Comparison of ENCODE assay signal across 8 cellular contexts in the genomic region with DNA sequence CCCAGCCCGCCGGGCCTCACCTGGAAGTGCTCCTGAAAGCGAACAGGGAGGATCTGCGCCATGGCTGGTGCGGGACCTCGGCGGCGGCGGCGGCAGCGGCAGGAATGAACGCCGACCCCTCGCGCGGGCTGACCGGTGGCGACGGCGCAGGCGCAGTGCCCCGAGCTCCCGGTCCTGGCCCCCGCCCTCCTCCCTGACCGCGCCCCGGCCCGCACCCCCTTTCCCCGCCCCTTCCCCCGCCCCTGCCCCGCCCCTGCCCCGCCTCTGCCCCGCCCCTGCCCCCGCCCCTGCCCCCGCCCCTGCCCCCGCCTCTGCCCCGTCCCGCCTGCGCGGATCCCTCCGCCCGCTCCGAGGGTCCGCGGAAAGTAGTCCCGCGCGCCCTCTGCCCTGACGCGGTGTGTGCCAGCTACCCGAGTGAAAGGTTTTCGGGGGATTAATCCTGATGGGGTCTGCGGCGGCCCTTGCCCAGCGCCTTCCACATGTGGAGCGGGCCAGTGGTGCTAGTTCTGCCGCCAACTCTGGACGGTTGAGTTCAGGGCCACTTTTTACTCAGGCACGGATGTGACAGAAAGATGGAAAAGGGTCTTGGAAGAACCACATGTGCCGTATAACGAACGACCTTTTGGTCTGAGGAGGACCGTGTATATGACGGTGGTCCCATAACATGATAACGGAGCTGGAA. TPM values are rescaled to one million over a fixed set of nuclear protein-coding genes. Genes with fewer than 3 reads are reported as not detected.
A peak's percentile ranks its signal among the peaks of the same experiment; 100 is the strongest.
DNase-seq lines count a peak whose midpoint lies in the region; ATAC-seq and TF ChIP-seq lines count a peak whose summit lies in the region.

A gene (minus strand): TSS at position 140 of the 682 bp plus-strand sequence. CDS start 78 bp downstream, at position 62.

- no peaks in the 10 kb centered on the region for H3K9me3 Mint-ChIP-seq in naive thymus-derived CD8-positive, alpha-beta T cell
- no peaks in the 10 kb centered on the region for H3K9me3 Mint-ChIP-seq in stimulated activated memory B cell treated with anti-CD40 and anti-IgM and Interleukin-4, amounts not matched to agents 10 μg/mL and 1 μg/mL and 100 μg/mL, for 72 hours

- peak within 1 kb of the TSS; percentile 48 to 95 (median 88) for H3K27ac Mint-ChIP-seq in naive thymus-derived CD8-positive, alpha-beta T cell
- peak within 1 kb of the TSS; percentile 45 for H3K27ac Mint-ChIP-seq in stimulated activated memory B cell treated with anti-CD40 and anti-IgM and Interleukin-4, amounts not matched to agents 10 μg/mL and 1 μg/mL and 100 μg/mL, for 72 hours

- no peaks in the 10 kb centered on the region for H3K36me3 Mint-ChIP-seq in naive thymus-derived CD8-positive, alpha-beta T cell
- no peaks in the 10 kb centered on the region for H3K36me3 Mint-ChIP-seq in stimulated activated memory B cell treated with anti-CD40 and anti-IgM and Interleukin-4, amounts not matched to agents 10 μg/mL and 1 μg/mL and 100 μg/mL, for 72 hours

- peaks cover 12 to 24% (median 17%) of the 10 kb centered on the region in 5 donors for H3K27me3 Mint-ChIP-seq in naive thymus-derived CD8-positive, alpha-beta T cell
- peaks cover 26% of the 10 kb centered on the region for H3K27me3 Mint-ChIP-seq in stimulated activated memory B cell treated with anti-CD40 and anti-IgM and Interleukin-4, amounts not matched to agents 10 μg/mL and 1 μg/mL and 100 μg/mL, for 72 hours

- ATAC-seq in HG03280 (IDR thresholded peaks at IDR 0.05; ENCODE audit: unreplicated experiment), result peak; percentile 59
- peak; percentile 60 to 70 for ATAC-seq in naive thymus-derived CD8-positive, alpha-beta T cell
- ATAC-seq in stimulated activated memory B cell treated with anti-CD40 and anti-IgM and Interleukin-4, amounts not matched to agents 10 μg/mL and 1 μg/mL and 100 μg/mL, for 72 hours, result peak; percentile 87

- POLR2A ChIA-PET in naive thymus-derived CD8-positive, alpha-beta T cell (lab: Charles Lee), result interaction anchor here (0.8 to 1.1 kb wide), 4 partner anchors 70 to 156 kb away, joined by 3 to 5 read pairs (median 4); a partner anchor contains a TSS

- H3K4me1 Mint-ChIP-seq in naive thymus-derived CD8-positive, alpha-beta T cell, result peaks cover 10 to 28% (median 26%) of the 10 kb centered on the region in 4 donors
- peaks cover 14% of the 10 kb centered on the region for H3K4me1 Mint-ChIP-seq in stimulated activated memory B cell treated with anti-CD40 and anti-IgM and Interleukin-4, amounts not matched to agents 10 μg/mL and 1 μg/mL and 100 μg/mL, for 72 hours

- DNase-seq in DMS79 treated with DMSO at 0.1 percent for 48 hours (lab: John Stamatoyannopoulos, UW) (peak; percentile 29), DMS79 (lab: John Stamatoyannopoulos, UW) (no peak), fibroblast of peridontal ligament (ENCODE audit: extremely low read depth) (peak; percentile 57)
- DNase-seq in activated T-helper 1 cell treated with anti-CD3 and anti-CD28 coated beads, Interleukin-2, amount 50 U/mL, for 16 hours (ENCODE audit: low read depth in 1 of 2, low spot score in 1 of 2), result peak; percentile 34 to 67
- peak; percentile 40 to 83 (median 73) for DNase-seq in naive thymus-derived CD8-positive, alpha-beta T cell

- peak within 1 kb of the TSS; percentile 80 to 96 (median 91) for H3K4me3 Mint-ChIP-seq in naive thymus-derived CD8-positive, alpha-beta T cell
- peak within 1 kb of the TSS; percentile 89 for H3K4me3 Mint-ChIP-seq in stimulated activated memory B cell treated with anti-CD40 and anti-IgM and Interleukin-4, amounts not matched to agents 10 μg/mL and 1 μg/mL and 100 μg/mL, for 72 hours

TF ChIP-seq in PFSK-1, 5 proteins besides CTCF, POLR2A, EP300 and RAD21:
- peak; percentile 41; the same call in 1 of the 2 replicates for TF ChIP-seq TAF1 (IDR thresholded peaks at IDR 0.05; ENCODE audit: borderline replicate concordance, insufficient read depth, low read length)
- no peak for TF ChIP-seq SIN3A (IDR thresholded peaks at IDR 0.05; ENCODE audit: borderline replicate concordance, insufficient read depth, low read length)
- TF ChIP-seq POLR2AphosphoS5 (IDR thresholded peaks at IDR 0.05; ENCODE audit: low read depth, low read length), result peak; percentile 28; the same call in 1 of the 2 replicates

RNA-seq across cellular contexts. Expression of the gene that starts here (rescaled TPM):
- polyA plus RNA-seq in PFSK-1 (2012; ENCODE audit: insufficient read length, low read depth), result 4.5 TPM
- 1 to 10 TPM; 1.4 to 2.3 TPM for total RNA-seq in naive thymus-derived CD8-positive, alpha-beta T cell
- under 1 TPM; 0.07 to 0.61 (median 0.49) TPM for polyA plus RNA-seq in naive thymus-derived CD8-positive, alpha-beta T cell
